21 cellular contexts compared by ENCODE assay signal in genomic region chr7:49010717-49011116, GRCh38.
DNase-seq lines count a peak whose midpoint lies in the region; ATAC-seq, FAIRE-seq and TF ChIP-seq lines count a peak whose summit lies in the region.
"Had no signal": no experiment of that assay in that cellular context is flagged by ENCODE, and none has a peak within 500 bp of the region (broad histone marks: within the 10 kb centered on the region; RNA-seq: fewer than 3 reads in every experiment).

No MANE protein-coding gene starts in this region.

- no peak for TF ChIP-seq CTCF in A549 (IDR thresholded peaks at IDR 0.05)
- TF ChIP-seq CTCF in H9 (conservative IDR thresholded peaks at IDR 0.05) = no peak

- H3K79me1 ChIP-seq in H9 (ENCODE audit: insufficient read depth, low read depth, low read length, poor library complexity, severe bottlenecking) = no peaks in the 10 kb centered on the region
- no peaks in the 10 kb centered on the region for H3K79me1 ChIP-seq in neuronal stem cell (ENCODE audit: low read depth, low read length)

- H4K91ac ChIP-seq in H9 (ENCODE audit: insufficient read length, low read depth, low read length) (no peak overlapping the region), neuronal stem cell (ENCODE audit: low read depth, low read length, poor library complexity) (no peak overlapping the region)

- no peaks in the 10 kb centered on the region for H3K36me3 ChIP-seq in neuronal stem cell (replicated peaks in 1 of 2; ENCODE audit: control insufficient read depth in 2 of 2, insufficient read depth in 2 of 2, low read length in 2 of 2)
- H3K36me3 ChIP-seq: BLaER1 treated with 17β-estradiol and CSF1 and Interleukin-3, amounts not matched to agents 10 nM and 100 nM had no signal

- H4K20me1 ChIP-seq in H9 (ENCODE audit: control insufficient read depth, insufficient read depth, insufficient read length) = no peaks in the 10 kb centered on the region
- H4K20me1 ChIP-seq: BLaER1 treated with 17β-estradiol and CSF1 and Interleukin-3, amounts not matched to agents 10 nM and 100 nM had no signal

- H3K4me1 ChIP-seq in A549 (no peaks in the 10 kb centered on the region), H9 (ENCODE audit: insufficient read depth, low read length) (no peaks in the 10 kb centered on the region; the same call in 1 of the 2 replicates), neuronal stem cell (ENCODE audit: control insufficient read depth in 2 of 2, insufficient read depth in 1 of 2, low read depth in 1 of 2, low read length in 2 of 2) (peaks cover 0 to 2% of the 10 kb centered on the region in 2 donors)
- H3K4me1 ChIP-seq: BLaER1 treated with 17β-estradiol and CSF1 and Interleukin-3, amounts not matched to agents 10 nM and 100 nM; Caco-2 had no signal

- H3K27me3 Mint-ChIP-seq in H9 (ENCODE audit: low read depth) = peaks cover 6% of the 10 kb centered on the region
- H3K27me3 Mint-ChIP-seq: B cell; CD4-positive, alpha-beta T cell had no signal

- DNase-seq in A549 (ENCODE audit: low read depth in 1 of 2, low spot score in 1 of 2) (no peak), H9 (no peak), neuronal stem cell (ENCODE audit: low spot score) (no peak)
- DNase-seq: 8988T; AML-193; Caco-2; Calu3; CD4-positive, alpha-beta T cell; CD8-positive, alpha-beta T cell; DMS79 treated with DMSO at 0.1 percent for 48 hours; GF-D8 had no signal

- ATAC-seq in A549 (no peak), HG02938 (IDR thresholded peaks at IDR 0.05; ENCODE audit: unreplicated experiment) (no peak), GM21381 (IDR thresholded peaks at IDR 0.05; ENCODE audit: unreplicated experiment) (no peak)
- ATAC-seq: CD8-positive, alpha-beta T cell had no signal

- H3K4me3 ChIP-seq in A549 (no peak overlapping the region), neuronal stem cell (ENCODE audit: low read length in 2 of 2) (no peak overlapping the region)
- H3K4me3 ChIP-seq: BLaER1 treated with 17β-estradiol and CSF1 and Interleukin-3, amounts not matched to agents 10 nM and 100 nM had no signal

- FAIRE-seq in A549 (lab: Jason Lieb, UNC) = no peak
- FAIRE-seq: A204.1, D721Med, G401.6, GM12891, GM19239 had no signal

- no peak overlapping the region for H2AFZ ChIP-seq in H9 (ENCODE audit: low read length)
- peak overlapping the region; percentile 5 for H2AFZ ChIP-seq in neuronal stem cell (ENCODE audit: low read length)

- H4K8ac ChIP-seq in H9 (replicated peaks; ENCODE audit: insufficient read length, low read depth, low read length) (no peak overlapping the region), neuronal stem cell (ENCODE audit: low read depth, low read length) (no peak overlapping the region)

- H3K27ac ChIP-seq in A549 = no peak overlapping the region
- no peak overlapping the region for H3K27ac ChIP-seq in H9 (ENCODE audit: insufficient read length, low read depth, low read length)
- H3K27ac ChIP-seq in neuronal stem cell (replicated peaks; ENCODE audit: low read length) = no peak overlapping the region
- H3K27ac ChIP-seq: BLaER1 treated with 17β-estradiol and CSF1 and Interleukin-3, amounts not matched to agents 10 nM and 100 nM; C4-2B had no signal

- TF ChIP-seq POLR2A in A549 (IDR thresholded peaks at IDR 0.05; ENCODE audit: low read length) = no peak

- no peak overlapping the region for H3K4me2 ChIP-seq in A549
- no peak overlapping the region for H3K4me2 ChIP-seq in H9 (ENCODE audit: insufficient read depth, insufficient read length, low read length)
- H3K4me2 ChIP-seq in neuronal stem cell (ENCODE audit: insufficient read depth, low read length, poor library complexity, severe bottlenecking) = no peak overlapping the region
- H3K4me2 ChIP-seq: BLaER1 treated with 17β-estradiol and CSF1 and Interleukin-3, amounts not matched to agents 10 nM and 100 nM had no signal

- H2AK5ac ChIP-seq in H9 (ENCODE audit: insufficient read length, low read length) = no peak overlapping the region
- H2AK5ac ChIP-seq in neuronal stem cell (ENCODE audit: low read depth, low read length) = no peak overlapping the region

- no peak overlapping the region for H3K4me3 Mint-ChIP-seq in H9
- H3K4me3 Mint-ChIP-seq: B cell; CD4-positive, alpha-beta T cell; CD8-positive, alpha-beta T cell had no signal

- peaks cover 43 to 45% of the 10 kb centered on the region in 2 experiments for H3K9me3 Mint-ChIP-seq in H9

- CTCF ChIA-PET in A549 (lab: Yijun Ruan, JAX) = interaction anchor here (1.6 to 1.8 kb wide), 2 partner anchors 9 to 11 kb away, joined by 3 to 5 read pairs; no protein-coding TSS in a partner anchor

- H2BK15ac ChIP-seq in H9 (ENCODE audit: low read depth, low read length) = no peak overlapping the region
- H2BK15ac ChIP-seq in neuronal stem cell (ENCODE audit: low read length) = no peak overlapping the region

- no peak overlapping the region for H2BK120ac ChIP-seq in H9 (ENCODE audit: low read depth, low read length, poor library complexity, severe bottlenecking)
- no peak overlapping the region for H2BK120ac ChIP-seq in neuronal stem cell (ENCODE audit: low read depth, low read length)

- H3K9ac ChIP-seq in H9 (ENCODE audit: extremely low read depth, insufficient read length, low read length) (no peak overlapping the region), neuronal stem cell (ENCODE audit: low read depth, low read length, poor library complexity) (no peak overlapping the region)
- H3K9ac ChIP-seq: BLaER1 treated with 17β-estradiol and CSF1 and Interleukin-3, amounts not matched to agents 10 nM and 100 nM had no signal

- no peaks in the 10 kb centered on the region for H3K79me2 ChIP-seq in H9 (ENCODE audit: insufficient read depth, low read length)

- no peak for TF ChIP-seq RAD21 in A549 (conservative IDR thresholded peaks at IDR 0.05 in 1 of 2, IDR thresholded peaks at IDR 0.05 in 1 of 2)

- 0% methylated on average over 2 of the region's 2 CpGs for WGBS in A549 (ENCODE audit: missing lambda C conversion rate)
- WGBS in H9 (ENCODE audit: extremely low coverage, insufficient read length, low lambda C conversion rate) = no CpG with 5 or more reads among the region's 2 CpGs
- WGBS in neuronal stem cell (ENCODE audit: extremely low coverage in 2 of 2, insufficient read length in 2 of 2, insufficient replicate concordance in 1 of 2), 2 donors = no CpG with 5 or more reads among the region's 2 CpGs

- H3K4ac ChIP-seq in H9 (ENCODE audit: low read depth, low read length) (no peak overlapping the region), neuronal stem cell (ENCODE audit: low read length) (no peak overlapping the region)

- peaks cover 20 to 35% of the 10 kb centered on the region in 2 experiments for H3K4me1 Mint-ChIP-seq in H9
- H3K4me1 Mint-ChIP-seq: B cell had no signal

- no peak overlapping the region for H4K5ac ChIP-seq in H9 (ENCODE audit: insufficient read length, low read depth, low read length)

- H3K27me3 ChIP-seq in H9 (ENCODE audit: insufficient read depth, low read length) (no peaks in the 10 kb centered on the region), neuronal stem cell (ENCODE audit: control insufficient read depth in 3 of 3, insufficient read depth in 3 of 3, low read depth in 1 of 3, low read length in 3 of 3) (no peaks in the 10 kb centered on the region)
- H3K27me3 ChIP-seq: BLaER1 treated with 17β-estradiol and CSF1 and Interleukin-3, amounts not matched to agents 10 nM and 100 nM had no signal

- H2BK12ac ChIP-seq in H9 (ENCODE audit: insufficient read length, low read depth, low read length) = no peak overlapping the region
- no peak overlapping the region for H2BK12ac ChIP-seq in neuronal stem cell (ENCODE audit: low read length)

- H3K14ac ChIP-seq in H9 (ENCODE audit: insufficient read depth, low read length) (no peak overlapping the region), neuronal stem cell (ENCODE audit: low read length) (no peak overlapping the region)

- H3K36me3 Mint-ChIP-seq in H9 (ENCODE audit: insufficient read depth in 1 of 3, low read depth in 3 of 3) = peaks cover 33 to 57% (median 43%) of the 10 kb centered on the region in 3 experiments
- H3K36me3 Mint-ChIP-seq: CD8-positive, alpha-beta T cell had no signal

- POLR2A ChIA-PET in A549 (lab: Yijun Ruan, JAX) = no interaction called here

- no peaks in the 10 kb centered on the region for H3K23me2 ChIP-seq in H9 (ENCODE audit: insufficient read length, low read depth, low read length, poor library complexity, severe bottlenecking)

- no peak for TF ChIP-seq EP300 in A549 (IDR thresholded peaks at IDR 0.05)

- H3K23ac ChIP-seq in H9 (ENCODE audit: insufficient read length, low read depth, low read length) (no peak overlapping the region), neuronal stem cell (ENCODE audit: low read depth, low read length, poor library complexity) (no peak overlapping the region)

- H3K9me3 ChIP-seq in A549 = no peaks in the 10 kb centered on the region
- no peaks in the 10 kb centered on the region for H3K9me3 ChIP-seq in H9 (ENCODE audit: control insufficient read depth, low read depth, low read length)
- H3K9me3 ChIP-seq in neuronal stem cell (replicated peaks in 1 of 2; ENCODE audit: control insufficient read depth in 2 of 2, insufficient read depth in 1 of 2, low read depth in 1 of 2, low read length in 2 of 2) = peaks cover 0 to 25% of the 10 kb centered on the region in 2 donors

- H2BK20ac ChIP-seq in H9 (ENCODE audit: low read depth, low read length, poor library complexity, severe bottlenecking) = peak overlapping the region; percentile 75

- H3T11ph ChIP-seq in H9 (ENCODE audit: low read length) = no peak overlapping the region

- no peak overlapping the region for H2BK5ac ChIP-seq in H9 (ENCODE audit: insufficient read length, low read length)
- H2BK5ac ChIP-seq in neuronal stem cell (ENCODE audit: low read length) = no peak overlapping the region

- H3K56ac ChIP-seq in H9 (ENCODE audit: insufficient read length, low read depth, low read length) = no peak overlapping the region

- peak overlapping the region in 1 of 3 experiments; percentile 6; a peak in 1 of 7 replicates for H3K27ac Mint-ChIP-seq in H9
- H3K27ac Mint-ChIP-seq: B cell; CD4-positive, alpha-beta T cell; CD8-positive, alpha-beta T cell had no signal

- H3K18ac ChIP-seq in H9 (ENCODE audit: insufficient read length, low read depth, low read length) = no peak overlapping the region
- no peak overlapping the region for H3K18ac ChIP-seq in neuronal stem cell (ENCODE audit: low read length)

TF ChIP-seq in A549, 52 proteins besides CTCF, POLR2A, EP300 and RAD21:
- TF ChIP-seq CEBPB (IDR thresholded peaks at IDR 0.05) (no peak), CBX8 (IDR thresholded peaks at IDR 0.05) (no peak), HOXB5 (CRISPR knock-in tag; IDR thresholded peaks at IDR 0.05) (no peak), MAFK (IDR thresholded peaks at IDR 0.05; ENCODE audit: partially characterized antibody) (peak; percentile 34), TFCP2L1 (CRISPR knock-in tag; IDR thresholded peaks at IDR 0.05) (no peak)
TF ChIP-seq in A549: peak in this region for 1.
